ENCODE assay signal across 12 cellular contexts in genomic region chr11:68013611-68014156, GRCh38. TPM values are rescaled to one million over a fixed set of nuclear protein-coding genes. Genes with fewer than 3 reads are reported as not detected.
DNase-seq lines count a peak whose midpoint lies in the region; ATAC-seq, FAIRE-seq and TF ChIP-seq lines count a peak whose summit lies in the region.
"Had no signal": no experiment of that assay in that cellular context is flagged by ENCODE, and none has a peak within 500 bp of the region (broad histone marks: within the 10 kb centered on the region; RNA-seq: fewer than 3 reads in every experiment).

No MANE protein-coding gene starts in this region.

- no peak for TF ChIP-seq RAD21 in SK-N-SH (IDR thresholded peaks at IDR 0.05; ENCODE audit: low read length)

- H3K9me3 Mint-ChIP-seq in dendritic cell treated with granulocyte-macrophage colony-stimulating factor and Interleukin-4, amounts not matched to agents 40 ng/mL and 50 ng/mL, for 4 days: no peaks in the 10 kb centered on the region

- POLR2A ChIA-PET in SK-N-SH (lab: Yijun Ruan, JAX): no interaction called here

- DNase-seq in SK-N-SH: no peak
- peak; percentile 72 for DNase-seq in myocyte (ENCODE audit: low read depth)
- no peak for DNase-seq in urothelium cell line (ENCODE audit: low spot score)
- DNase-seq in NK-92 (lab: John Stamatoyannopoulos, UW; ENCODE audit: unreplicated experiment): no peak
- no peak for DNase-seq in RPMI8226
- no peak for DNase-seq in aorta
- DNase-seq: NCI-H2227 treated with DMSO at 0.1 percent for 48 hours had no signal

- CTCF ChIA-PET in SK-N-SH (lab: Yijun Ruan, JAX): interaction anchor here (1.4 kb wide), 2 partner anchors 20 to 196 kb away, joined by 3 to 4 read pairs; no protein-coding TSS in a partner anchor

- ATAC-seq in SK-N-SH treated with all-trans-retinoic acid at 6 μM for 48 hours (no peak), aorta (ENCODE audit: low FRiP score) (no peak)

- H3K27ac ChIP-seq in SK-N-SH (ENCODE audit: low read depth in 2 of 2, low read length in 1 of 2): peak overlapping the region; percentile 80 to 96; a peak in 3 of 4 replicates
- H3K27ac ChIP-seq in aorta (ENCODE audit: low read depth in 1 of 2, low read length in 2 of 2): peak overlapping the region in 1 of 2 donors; percentile 2
- H3K27ac ChIP-seq: right atrium auricular region had no signal

- H3K4me1 Mint-ChIP-seq in dendritic cell treated with granulocyte-macrophage colony-stimulating factor and Interleukin-4, amounts not matched to agents 40 ng/mL and 50 ng/mL, for 4 days (ENCODE audit: low read depth): peaks cover 84% of the 10 kb centered on the region

- H3K27ac Mint-ChIP-seq in dendritic cell treated with granulocyte-macrophage colony-stimulating factor and Interleukin-4, amounts not matched to agents 40 ng/mL and 50 ng/mL, for 4 days: peak overlapping the region; percentile 99

- peaks cover 18% of the 10 kb centered on the region for H3F3A ChIP-seq in SK-N-SH (replicated peaks; ENCODE audit: insufficient read depth)

- 76% methylated on average over 14 of the region's 14 CpGs for WGBS in SK-N-SH (ENCODE audit: low lambda C conversion rate)
- WGBS in aorta, 2 donors: 93 to 94% methylated on average over 14 of the region's 14 CpGs

- H4K20me1 ChIP-seq in SK-N-SH (ENCODE audit: insufficient read depth): no peaks in the 10 kb centered on the region

- H3K9ac ChIP-seq in SK-N-SH: peak overlapping the region; percentile 76

- intact Hi-C loops in dendritic cell treated with granulocyte-macrophage colony-stimulating factor and Interleukin-4, amounts not matched to agents 40 ng/mL and 50 ng/mL, for 4 days (cut with micrococcal nuclease): no loop called here
- intact Hi-C loops in aorta (cut with DNase I): loop anchor here in 1 of 2 donors (5.0 kb wide), 1 partner anchor 109 kb away; the partner anchor contains the start of gene CHKA

- no peak for TF ChIP-seq CTCF in SK-N-SH (IDR thresholded peaks at IDR 0.05)

- H3K9me3 ChIP-seq in SK-N-SH (no peaks in the 10 kb centered on the region), aorta (ENCODE audit: control insufficient read depth, low read length) (no peaks in the 10 kb centered on the region)
- H3K9me3 ChIP-seq: right atrium auricular region had no signal

- peaks cover 71% of the 10 kb centered on the region for H3K36me3 Mint-ChIP-seq in dendritic cell treated with granulocyte-macrophage colony-stimulating factor and Interleukin-4, amounts not matched to agents 40 ng/mL and 50 ng/mL, for 4 days (ENCODE audit: low read depth)

- H3K36me3 ChIP-seq in SK-N-SH (replicated peaks in 1 of 2; ENCODE audit: control insufficient read depth in 1 of 2, insufficient read depth in 2 of 2, low read length in 1 of 2): no peaks in the 10 kb centered on the region
- no peaks in the 10 kb centered on the region for H3K36me3 ChIP-seq in aorta (ENCODE audit: control insufficient read depth in 1 of 2, insufficient read depth in 2 of 2, low read length in 1 of 2)
- H3K36me3 ChIP-seq: right atrium auricular region had no signal

- FAIRE-seq in urothelium cell line (lab: Jason Lieb, UNC): peak; percentile 23
- FAIRE-seq: D721Med, TTC549 had no signal

- H3K4me1 ChIP-seq in SK-N-SH (ENCODE audit: control insufficient read depth in 1 of 2, insufficient read depth in 2 of 2, low read depth in 1 of 2, low read length in 1 of 2) (peaks cover 39 to 44% of the 10 kb centered on the region in 2 experiments; a peak in 3 of 4 replicates), aorta (ENCODE audit: control insufficient read depth in 1 of 2, insufficient read depth in 2 of 2, low read length in 2 of 2) (no peaks in the 10 kb centered on the region)

- no peaks in the 10 kb centered on the region for H3K27me3 Mint-ChIP-seq in dendritic cell treated with granulocyte-macrophage colony-stimulating factor and Interleukin-4, amounts not matched to agents 40 ng/mL and 50 ng/mL, for 4 days

- H3K4me3 Mint-ChIP-seq in dendritic cell treated with granulocyte-macrophage colony-stimulating factor and Interleukin-4, amounts not matched to agents 40 ng/mL and 50 ng/mL, for 4 days: no peak overlapping the region

- no peak for TF ChIP-seq EP300 in SK-N-SH (IDR thresholded peaks at IDR 0.05; ENCODE audit: borderline replicate concordance in 1 of 2, low read depth in 1 of 2, low read length in 1 of 2)

- H2AFZ ChIP-seq in SK-N-SH (ENCODE audit: low read depth): no peak overlapping the region

- no peaks in the 10 kb centered on the region for H3K27me3 ChIP-seq in SK-N-SH (ENCODE audit: insufficient read depth)
- no peaks in the 10 kb centered on the region for H3K27me3 ChIP-seq in aorta (ENCODE audit: control insufficient read depth in 1 of 2, insufficient read depth in 2 of 2, low read length in 1 of 2)
- H3K27me3 ChIP-seq: right atrium auricular region had no signal

- peak overlapping the region; percentile 64 for H3K4me2 ChIP-seq in SK-N-SH

- H3K79me2 ChIP-seq in SK-N-SH (ENCODE audit: insufficient read depth): peaks cover 18% of the 10 kb centered on the region

- no peak overlapping the region for H3K4me3 ChIP-seq in SK-N-SH (ENCODE audit: low read depth in 2 of 2, low read length in 1 of 2)
- no peak overlapping the region for H3K4me3 ChIP-seq in aorta (ENCODE audit: low read length in 2 of 2)
- H3K4me3 ChIP-seq: right atrium auricular region had no signal

- H3K9me2 ChIP-seq in SK-N-SH: no peaks in the 10 kb centered on the region

TF ChIP-seq in SK-N-SH, 30 proteins besides CTCF, POLR2A, EP300 and RAD21 (continues in another document):
- TF ChIP-seq TAF1 (IDR thresholded peaks at IDR 0.05; ENCODE audit: borderline replicate concordance, low read depth, low read length) (no peak), GATA2 (CRISPR knock-in tag; IDR thresholded peaks at IDR 0.05) (no peak), USF1 (IDR thresholded peaks at IDR 0.05; ENCODE audit: borderline replicate concordance, low read depth) (no peak), RCOR1 (IDR thresholded peaks at IDR 0.05; ENCODE audit: low read length) (no peak), FOXM1 (IDR thresholded peaks at IDR 0.05; ENCODE audit: low read depth) (no peak), YY1 (IDR thresholded peaks at IDR 0.05; ENCODE audit: low read depth) (no peak), POLR2AphosphoS5 (IDR thresholded peaks at IDR 0.05; ENCODE audit: low read depth, low read length) (no peak)

TF ChIP-seq in SK-N-SH treated with all-trans-retinoic acid at 6 μM for 48 hours, 23 proteins besides CTCF, POLR2A, EP300 and RAD21 (continues in another document):
- TF ChIP-seq BACH2 (CRISPR knock-in tag; IDR thresholded peaks at IDR 0.05; ENCODE audit: borderline replicate concordance) (no peak), PATZ1 (CRISPR knock-in tag; IDR thresholded peaks at IDR 0.05; ENCODE audit: borderline replicate concordance) (no peak), POU6F1 (CRISPR knock-in tag; IDR thresholded peaks at IDR 0.05; ENCODE audit: borderline replicate concordance, low read depth) (no peak), ESRRG (CRISPR knock-in tag; IDR thresholded peaks at IDR 0.05) (no peak)

RNA-seq across cellular contexts. Expression of gene ALDH3B1, which starts 3.6 kb away (rescaled TPM):
- polyA plus RNA-seq in SK-N-SH (2012; rRNA removed) (14.9 and 15.9 TPM in 2 replicates), aorta (1 to 10 TPM; 9.1 TPM)
- polyA plus RNA-seq in SK-N-SH (2012; cell fraction: cytosol; rRNA removed): 6.7 and 10.3 TPM in 2 replicates
- polyA plus RNA-seq in SK-N-SH (2012; cell fraction: nucleus; rRNA removed): 20.7 and 23.3 TPM in 2 replicates
- total RNA-seq in myocyte (36.6 and 68.4 TPM in 2 replicates), aorta (10 to 100 TPM; 10.9 to 12.4 TPM)
- 26.8 TPM for polyA plus RNA-seq in myocyte (2012)

RNA-seq across cellular contexts. Expression of gene UNC93B1, which starts 9.8 kb away (rescaled TPM):
- polyA plus RNA-seq in SK-N-SH (2012; rRNA removed) (28.9 and 30.9 TPM in 2 replicates), aorta (10 to 100 TPM in 1 of 2 donors, 1 to 10 TPM in 1; 9.1 to 28.9 TPM)
- polyA plus RNA-seq in SK-N-SH (2012; cell fraction: cytosol; rRNA removed): 9.1 and 18.1 TPM in 2 replicates
- polyA plus RNA-seq in SK-N-SH (2012; cell fraction: nucleus; rRNA removed): 85.6 and 104 TPM in 2 replicates
- total RNA-seq in myocyte (25.0 and 32.4 TPM in 2 replicates), aorta (10 to 100 TPM; 20.4 to 32.1 TPM)
- polyA plus RNA-seq in myocyte (2012): 13.7 TPM

RNA-seq across cellular contexts. Expression of gene NDUFS8, which starts 16.8 kb away (rescaled TPM):
- polyA plus RNA-seq in SK-N-SH (2012; rRNA removed) (87.2 and 123 TPM in 2 replicates), aorta (100 to 1,000 TPM in 1 of 2 donors, 10 to 100 TPM in 1; 92.0 to 159 TPM)
- polyA plus RNA-seq in SK-N-SH (2012; cell fraction: cytosol; rRNA removed): 58.2 and 80.4 TPM in 2 replicates
- 123 and 172 TPM in 2 replicates for polyA plus RNA-seq in SK-N-SH (2012; cell fraction: nucleus; rRNA removed)
- total RNA-seq in myocyte (154 and 195 TPM in 2 replicates), aorta (10 to 100 TPM; 70.1 to 76.7 TPM)
- 215 TPM for polyA plus RNA-seq in myocyte (2012)

RNA-seq across cellular contexts. Expression of gene TCIRG1, which starts 25.1 kb away (rescaled TPM):
- 0.58 and 0.73 TPM in 2 replicates for polyA plus RNA-seq in SK-N-SH (2012; rRNA removed)
- polyA plus RNA-seq in SK-N-SH (2012; cell fraction: cytosol; rRNA removed): 0.13 and 0.29 TPM in 2 replicates
- 4.8 and 6.8 TPM in 2 replicates for polyA plus RNA-seq in SK-N-SH (2012; cell fraction: nucleus; rRNA removed)
- total RNA-seq in myocyte: 25.8 and 33.1 TPM in 2 replicates
- 23.3 TPM for polyA plus RNA-seq in myocyte (2012)
- 100 to 1,000 TPM; 124 to 173 TPM for total RNA-seq in aorta
- 100 to 1,000 TPM in 1 of 2 donors, 10 to 100 TPM in 1; 47.5 to 485 TPM for polyA plus RNA-seq in aorta
